In the genomic region with DNA sequence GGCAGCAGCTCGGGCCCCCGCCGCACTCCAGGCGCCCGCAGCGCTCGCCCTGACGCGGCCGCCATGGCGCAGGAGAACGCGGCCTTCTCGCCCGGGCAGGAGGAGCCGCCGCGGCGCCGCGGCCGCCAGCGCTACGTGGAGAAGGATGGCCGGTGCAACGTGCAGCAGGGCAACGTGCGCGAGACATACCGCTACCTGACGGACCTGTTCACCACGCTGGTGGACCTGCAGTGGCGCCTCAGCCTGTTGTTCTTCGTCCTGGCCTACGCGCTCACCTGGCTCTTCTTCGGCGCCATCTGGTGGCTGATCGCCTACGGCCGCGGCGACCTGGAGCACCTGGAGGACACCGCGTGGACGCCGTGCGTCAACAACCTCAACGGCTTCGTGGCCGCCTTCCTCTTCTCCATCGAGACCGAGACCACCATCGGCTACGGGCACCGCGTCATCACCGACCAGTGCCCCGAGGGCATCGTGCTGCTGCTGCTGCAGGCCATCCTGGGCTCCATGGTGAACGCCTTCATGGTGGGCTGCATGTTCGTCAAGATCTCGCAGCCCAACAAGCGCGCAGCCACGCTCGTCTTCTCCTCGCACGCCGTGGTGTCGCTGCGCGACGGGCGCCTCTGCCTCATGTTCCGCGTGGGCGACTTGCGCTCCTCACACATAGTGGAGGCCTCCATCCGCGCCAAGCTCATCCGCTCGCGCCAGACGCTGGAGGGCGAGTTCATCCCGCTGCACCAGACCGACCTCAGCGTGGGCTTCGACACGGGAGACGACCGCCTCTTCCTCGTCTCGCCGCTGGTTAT, we compare ENCODE assay signal across 8 cellular contexts. TPM values are rescaled to one million over a fixed set of nuclear protein-coding genes. Genes with fewer than 3 reads are reported as not detected.
DNase-seq lines count a peak whose midpoint lies in the region; ATAC-seq and TF ChIP-seq lines count a peak whose summit lies in the region.

No MANE protein-coding gene starts in this region.

- H3K36me3 ChIP-seq in kidney epithelial cell (ENCODE audit: control insufficient read depth, insufficient read depth, low read length): no peaks in the 10 kb centered on the region

- no peaks in the 10 kb centered on the region for H3K9me3 Mint-ChIP-seq in WTC11

- H3K4me3 ChIP-seq in cardiac fibroblast (replicated peaks in 1 of 2; ENCODE audit: low read depth in 2 of 2, low read length in 2 of 2): peak overlapping the region; percentile 11 to 41
- peak overlapping the region; percentile 36 for H3K4me3 ChIP-seq in kidney epithelial cell (ENCODE audit: low read depth, low read length)

- POLR2A ChIA-PET in WTC11 (lab: Charles Lee): no interaction called here

- H3K27ac Mint-ChIP-seq in WTC11: no peak overlapping the region; the same call in 1 of the 2 replicates

- peak; percentile 90 for DNase-seq in GM13976 (ENCODE audit: low spot score)
- DNase-seq in HuH-7.5 (ENCODE audit: low spot score): peak; percentile 80
- DNase-seq in WTC11 (ENCODE audit: low spot score): peak; percentile 93
- DNase-seq in cardiac fibroblast (ENCODE audit: low read depth in 2 of 2): peak; percentile 28 to 43
- no peak for DNase-seq in kidney epithelial cell (ENCODE audit: low read depth)
- peak; percentile 68 to 69 for DNase-seq in stimulated activated CD4-positive, alpha-beta T cell treated with anti-CD3 and anti-CD28 coated beads, Interleukin-2, amount 100 ng/mL, for 48 hours

- TF ChIP-seq CTCF in GM13976 (IDR thresholded peaks at IDR 0.05; ENCODE audit: borderline replicate concordance, control extremely low read depth, extremely low read depth, insufficient read depth, missing control alignments) (peak; percentile 94), WTC11 (IDR thresholded peaks at IDR 0.05) (no peak), cardiac fibroblast (IDR thresholded peaks at IDR 0.05; ENCODE audit: low read depth, low read length) (peak; percentile 69), kidney epithelial cell (IDR thresholded peaks at IDR 0.05; ENCODE audit: insufficient read depth, low read length, poor library complexity, severe bottlenecking) (peak; percentile 91)

- peak; percentile 77 for ATAC-seq in WTC11
- ATAC-seq in GM21786 (IDR thresholded peaks at IDR 0.05; ENCODE audit: unreplicated experiment): no peak
- ATAC-seq in HG03139 (IDR thresholded peaks at IDR 0.05; ENCODE audit: unreplicated experiment): no peak

- in situ Hi-C loops in GM13976 (cut with MboI; ENCODE audit: low sequenced_read_pairs, unreplicated experiment): no loop called here

- CTCF ChIA-PET in WTC11 (lab: Charles Lee): interaction anchor here (1.0 to 29.5 kb wide), 16 partner anchors 12 to 207 kb away, joined by 3 to 978 read pairs (median 20); a partner anchor contains a TSS

- peaks cover 16% of the 10 kb centered on the region for H3K4me1 Mint-ChIP-seq in WTC11

- no peaks in the 10 kb centered on the region for H3K36me3 Mint-ChIP-seq in WTC11

- H3K27me3 Mint-ChIP-seq in WTC11 (ENCODE audit: low read depth): peaks cover 68% of the 10 kb centered on the region

- H3K27me3 ChIP-seq in kidney epithelial cell (ENCODE audit: control insufficient read depth, insufficient read depth, low read length): peaks cover 45% of the 10 kb centered on the region

- peak overlapping the region; percentile 54 for H3K4me3 Mint-ChIP-seq in WTC11

TF ChIP-seq in WTC11, 78 proteins besides CTCF, POLR2A, EP300 and RAD21 (continues in another document):
- TF ChIP-seq TEAD1 (CRISPR knock-in tag; IDR thresholded peaks at IDR 0.05) (peak; percentile 96), TEAD4 (CRISPR knock-in tag; IDR thresholded peaks at IDR 0.05) (peak; percentile 87; the same call in 1 of the 2 replicates), GRHL2 (CRISPR knock-in tag; IDR thresholded peaks at IDR 0.05; ENCODE audit: insufficient replicate concordance, severe bottlenecking) (no peak), ZNF121 (CRISPR knock-in tag; IDR thresholded peaks at IDR 0.05) (peak; percentile 56; the same call in 1 of the 2 replicates), TP53 (CRISPR knock-in tag; IDR thresholded peaks at IDR 0.05) (peak; percentile 79; the same call in 1 of the 2 replicates), ZNF317 (CRISPR knock-in tag; IDR thresholded peaks at IDR 0.05; ENCODE audit: borderline replicate concordance, low read depth) (no peak), MYBL2 (CRISPR knock-in tag; IDR thresholded peaks at IDR 0.05) (peak; percentile 93), KAT7 (CRISPR knock-in tag; IDR thresholded peaks at IDR 0.05; ENCODE audit: borderline replicate concordance) (no peak), ELF4 (CRISPR knock-in tag; IDR thresholded peaks at IDR 0.05; ENCODE audit: low read depth) (no peak; the same call in 1 of the 2 replicates)
- TF ChIP-seq, protein P1, sequence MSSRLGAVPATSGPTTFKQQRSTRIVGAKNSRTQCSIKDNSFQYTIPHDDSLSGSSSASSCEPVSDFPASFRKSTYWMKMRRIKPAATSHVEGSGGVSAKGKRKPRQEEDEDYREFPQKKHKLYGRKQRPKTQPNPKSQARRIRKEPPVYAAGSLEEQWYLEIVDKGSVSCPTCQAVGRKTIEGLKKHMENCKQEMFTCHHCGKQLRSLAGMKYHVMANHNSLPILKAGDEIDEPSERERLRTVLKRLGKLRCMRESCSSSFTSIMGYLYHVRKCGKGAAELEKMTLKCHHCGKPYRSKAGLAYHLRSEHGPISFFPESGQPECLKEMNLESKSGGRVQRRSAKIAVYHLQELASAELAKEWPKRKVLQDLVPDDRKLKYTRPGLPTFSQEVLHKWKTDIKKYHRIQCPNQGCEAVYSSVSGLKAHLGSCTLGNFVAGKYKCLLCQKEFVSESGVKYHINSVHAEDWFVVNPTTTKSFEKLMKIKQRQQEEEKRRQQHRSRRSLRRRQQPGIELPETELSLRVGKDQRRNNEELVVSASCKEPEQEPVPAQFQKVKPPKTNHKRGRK (CRISPR knock-in tag; IDR thresholded peaks at IDR 0.05; ENCODE audit: borderline replicate concordance): no peak
- TF ChIP-seq, protein P2, sequence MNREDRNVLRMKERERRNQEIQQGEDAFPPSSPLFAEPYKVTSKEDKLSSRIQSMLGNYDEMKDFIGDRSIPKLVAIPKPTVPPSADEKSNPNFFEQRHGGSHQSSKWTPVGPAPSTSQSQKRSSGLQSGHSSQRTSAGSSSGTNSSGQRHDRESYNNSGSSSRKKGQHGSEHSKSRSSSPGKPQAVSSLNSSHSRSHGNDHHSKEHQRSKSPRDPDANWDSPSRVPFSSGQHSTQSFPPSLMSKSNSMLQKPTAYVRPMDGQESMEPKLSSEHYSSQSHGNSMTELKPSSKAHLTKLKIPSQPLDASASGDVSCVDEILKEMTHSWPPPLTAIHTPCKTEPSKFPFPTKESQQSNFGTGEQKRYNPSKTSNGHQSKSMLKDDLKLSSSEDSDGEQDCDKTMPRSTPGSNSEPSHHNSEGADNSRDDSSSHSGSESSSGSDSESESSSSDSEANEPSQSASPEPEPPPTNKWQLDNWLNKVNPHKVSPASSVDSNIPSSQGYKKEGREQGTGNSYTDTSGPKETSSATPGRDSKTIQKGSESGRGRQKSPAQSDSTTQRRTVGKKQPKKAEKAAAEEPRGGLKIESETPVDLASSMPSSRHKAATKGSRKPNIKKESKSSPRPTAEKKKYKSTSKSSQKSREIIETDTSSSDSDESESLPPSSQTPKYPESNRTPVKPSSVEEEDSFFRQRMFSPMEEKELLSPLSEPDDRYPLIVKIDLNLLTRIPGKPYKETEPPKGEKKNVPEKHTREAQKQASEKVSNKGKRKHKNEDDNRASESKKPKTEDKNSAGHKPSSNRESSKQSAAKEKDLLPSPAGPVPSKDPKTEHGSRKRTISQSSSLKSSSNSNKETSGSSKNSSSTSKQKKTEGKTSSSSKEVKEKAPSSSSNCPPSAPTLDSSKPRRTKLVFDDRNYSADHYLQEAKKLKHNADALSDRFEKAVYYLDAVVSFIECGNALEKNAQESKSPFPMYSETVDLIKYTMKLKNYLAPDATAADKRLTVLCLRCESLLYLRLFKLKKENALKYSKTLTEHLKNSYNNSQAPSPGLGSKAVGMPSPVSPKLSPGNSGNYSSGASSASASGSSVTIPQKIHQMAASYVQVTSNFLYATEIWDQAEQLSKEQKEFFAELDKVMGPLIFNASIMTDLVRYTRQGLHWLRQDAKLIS (CRISPR knock-in tag; IDR thresholded peaks at IDR 0.05; ENCODE audit: borderline replicate concordance): 0 out of 2 replicates have a peak, but pooled peaks have one; percentile 91
- TF ChIP-seq, protein P3, sequence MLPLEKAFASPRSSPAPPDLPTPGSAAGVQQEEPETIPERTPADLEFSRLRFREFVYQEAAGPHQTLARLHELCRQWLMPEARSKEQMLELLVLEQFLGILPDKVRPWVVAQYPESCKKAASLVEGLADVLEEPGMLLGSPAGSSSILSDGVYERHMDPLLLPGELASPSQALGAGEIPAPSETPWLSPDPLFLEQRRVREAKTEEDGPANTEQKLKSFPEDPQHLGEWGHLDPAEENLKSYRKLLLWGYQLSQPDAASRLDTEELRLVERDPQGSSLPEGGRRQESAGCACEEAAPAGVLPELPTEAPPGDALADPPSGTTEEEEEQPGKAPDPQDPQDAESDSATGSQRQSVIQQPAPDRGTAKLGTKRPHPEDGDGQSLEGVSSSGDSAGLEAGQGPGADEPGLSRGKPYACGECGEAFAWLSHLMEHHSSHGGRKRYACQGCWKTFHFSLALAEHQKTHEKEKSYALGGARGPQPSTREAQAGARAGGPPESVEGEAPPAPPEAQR (CRISPR knock-in tag; IDR thresholded peaks at IDR 0.05): 0 out of 2 replicates have a peak, but pooled peaks have one; percentile 3
- TF ChIP-seq, protein P4, sequence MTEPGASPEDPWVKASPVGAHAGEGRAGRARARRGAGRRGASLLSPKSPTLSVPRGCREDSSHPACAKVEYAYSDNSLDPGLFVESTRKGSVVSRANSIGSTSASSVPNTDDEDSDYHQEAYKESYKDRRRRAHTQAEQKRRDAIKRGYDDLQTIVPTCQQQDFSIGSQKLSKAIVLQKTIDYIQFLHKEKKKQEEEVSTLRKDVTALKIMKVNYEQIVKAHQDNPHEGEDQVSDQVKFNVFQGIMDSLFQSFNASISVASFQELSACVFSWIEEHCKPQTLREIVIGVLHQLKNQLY (CRISPR knock-in tag; IDR thresholded peaks at IDR 0.05): no peak
- TF ChIP-seq, protein P5, sequence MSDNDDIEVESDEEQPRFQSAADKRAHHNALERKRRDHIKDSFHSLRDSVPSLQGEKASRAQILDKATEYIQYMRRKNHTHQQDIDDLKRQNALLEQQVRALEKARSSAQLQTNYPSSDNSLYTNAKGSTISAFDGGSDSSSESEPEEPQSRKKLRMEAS (CRISPR knock-in tag; IDR thresholded peaks at IDR 0.05): peak; percentile 99

RNA-seq across cellular contexts. Expression of a gene that starts 2.8 kb away (rescaled TPM):
- total RNA-seq in WTC11 (2021) (0.09 to 0.14 TPM in 2 of 3 replicates, not detected in the other), kidney epithelial cell (not detected in 2 replicates)

RNA-seq across cellular contexts. Expression of a gene that starts 14.2 kb away (rescaled TPM):
- total RNA-seq in WTC11 (2021) (1.4 to 1.6 TPM (median 1.4 TPM) in 3 replicates), kidney epithelial cell (0.04 TPM in 1 of 2 replicates, not detected in the other)

RNA-seq across cellular contexts. Expression of a gene that starts 14.2 kb away (rescaled TPM):
- total RNA-seq in WTC11 (2021): 86.7 to 101 TPM (median 95.1 TPM) in 3 replicates
- total RNA-seq in kidney epithelial cell: 32.9 and 44.3 TPM in 2 replicates

RNA-seq across cellular contexts. Expression of a gene that starts 31.4 kb away (rescaled TPM):
- total RNA-seq in WTC11 (2021): 22.8 to 25.6 TPM (median 23.2 TPM) in 3 replicates
- 0.04 and 0.07 TPM in 2 replicates for total RNA-seq in kidney epithelial cell

RNA-seq across cellular contexts. Expression of a gene that starts 52.4 kb away (rescaled TPM):
- total RNA-seq in WTC11 (2021) (4.4 to 5.2 TPM (median 4.4 TPM) in 3 replicates), kidney epithelial cell (5.3 and 5.5 TPM in 2 replicates)
